14 cellular contexts compared by ENCODE assay signal in the genomic region with DNA sequence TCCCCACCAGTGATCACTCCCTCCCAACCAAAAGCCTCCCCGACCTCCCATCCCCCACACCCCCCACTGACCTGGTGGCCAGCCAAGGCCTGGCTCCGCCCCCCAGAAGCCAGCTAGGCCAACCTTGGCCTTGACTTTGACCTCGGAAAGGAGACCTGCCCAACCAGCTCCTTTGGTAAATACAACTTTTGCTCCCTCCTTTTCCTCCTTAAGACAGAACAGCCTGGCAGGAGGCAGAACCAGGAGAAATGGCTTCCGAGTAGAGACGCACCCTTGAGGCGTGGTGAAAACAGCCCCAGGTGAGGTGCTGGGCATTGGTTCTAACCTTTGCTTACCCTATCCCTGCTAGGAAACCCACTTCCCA. TPM values are rescaled to one million over a fixed set of nuclear protein-coding genes. Genes with fewer than 3 reads are reported as not detected.
DNase-seq lines count a peak whose midpoint lies in the region; ATAC-seq and TF ChIP-seq lines count a peak whose summit lies in the region.
"Had no signal": no experiment of that assay in that cellular context is flagged by ENCODE, and none has a peak within 500 bp of the region (broad histone marks: within the 10 kb centered on the region; RNA-seq: fewer than 3 reads in every experiment).

No MANE protein-coding gene starts in this region.

- in situ Hi-C loops in KBM-7 (cut with MboI; ENCODE audit: low pct_unique_long_range_greater_than_20kb, low sequenced_read_pairs), result no loop called here

- no peak for ATAC-seq in CD4-positive, alpha-beta T cell (ENCODE audit: poor library complexity)

- no peak overlapping the region for H3K4me3 Mint-ChIP-seq in CD4-positive, alpha-beta T cell
- H3K4me3 Mint-ChIP-seq in nephron progenitor cell, result no peak overlapping the region

- H3K9me3 Mint-ChIP-seq in CD4-positive, alpha-beta T cell, result no peaks in the 10 kb centered on the region
- no peaks in the 10 kb centered on the region for H3K9me3 Mint-ChIP-seq in nephron progenitor cell

- no peak overlapping the region for H3K27ac ChIP-seq in CD4-positive, alpha-beta T cell (ENCODE audit: low read depth, low read length)
- H3K27ac ChIP-seq: RWPE1 had no signal

- no peaks in the 10 kb centered on the region for H3K9me3 ChIP-seq in CD4-positive, alpha-beta T cell (ENCODE audit: control insufficient read depth, low read length)
- H3K9me3 ChIP-seq: heart right ventricle had no signal

- no peak for TF ChIP-seq CTCF in CD4-positive, alpha-beta T cell (IDR thresholded peaks at IDR 0.05)
- TF ChIP-seq CTCF in nephron progenitor cell (IDR thresholded peaks at IDR 0.05), result no peak

- intact Hi-C loops in CD4-positive, alpha-beta T cell (cut with DNase I, micrococcal nuclease), result no loop called here

- POLR2A ChIA-PET in CD4-positive, alpha-beta T cell (lab: Charles Lee), result no interaction called here

- no peaks in the 10 kb centered on the region for H3K36me3 Mint-ChIP-seq in CD4-positive, alpha-beta T cell (ENCODE audit: low read depth)
- no peaks in the 10 kb centered on the region for H3K36me3 Mint-ChIP-seq in nephron progenitor cell (ENCODE audit: low read depth)

- H3K4me1 Mint-ChIP-seq in CD4-positive, alpha-beta T cell (ENCODE audit: low read depth), result peaks cover 20% of the 10 kb centered on the region
- H3K4me1 Mint-ChIP-seq in nephron progenitor cell, result peaks cover 33% of the 10 kb centered on the region

- CTCF ChIA-PET in CD4-positive, alpha-beta T cell (lab: Charles Lee), result no interaction called here

- H3K27ac Mint-ChIP-seq in CD4-positive, alpha-beta T cell, result peak overlapping the region; percentile 67
- no peak overlapping the region for H3K27ac Mint-ChIP-seq in nephron progenitor cell

- no peak for DNase-seq in CD4-positive, alpha-beta T cell
- DNase-seq in M059J (ENCODE audit: low read depth), result peak; percentile 14
- peak; percentile 50 for DNase-seq in iPS DF 19.7 (ENCODE audit: low read depth, low spot score)
- DNase-seq in nephron progenitor cell, result peak; percentile 61
- no peak for DNase-seq in SKM-1 treated with dmso at 0.1 percent for 144 hours (lab: John Stamatoyannopoulos, UW; ENCODE audit: unreplicated experiment)
- DNase-seq in MV-4-11 (lab: John Stamatoyannopoulos, UW), result no peak
- DNase-seq in KBM-7, result no peak
- DNase-seq in stimulated activated CD4-positive, alpha-beta T cell treated with anti-CD3 and anti-CD28 coated beads, Interleukin-4, amount 100 ng/mL, for 24 hours, result no peak
- DNase-seq: activated CD4-positive, CD25-positive, alpha-beta regulatory T cell treated with anti-CD3 and anti-CD28 coated beads, Interleukin-2, amount 50 U/mL, for 72 hours; dermis blood vessel endothelial cell; NCI-H2081 treated with DMSO at 0.1 percent for 48 hours; occipital lobe had no signal

- H3K27me3 Mint-ChIP-seq in CD4-positive, alpha-beta T cell, result no peaks in the 10 kb centered on the region
- H3K27me3 Mint-ChIP-seq in nephron progenitor cell (ENCODE audit: low read depth, poor library complexity), result peaks cover 50% of the 10 kb centered on the region

- H3K27me3 ChIP-seq in CD4-positive, alpha-beta T cell (ENCODE audit: control insufficient read depth, insufficient read depth, low read length), result no peaks in the 10 kb centered on the region
- H3K27me3 ChIP-seq: heart right ventricle had no signal

RNA-seq across cellular contexts. Expression of gene PLEKHA7, which starts 27.0 kb away (rescaled TPM):
- total RNA-seq in CD4-positive, alpha-beta T cell, result 1 to 10 TPM; 4.5 to 4.8 TPM
- total RNA-seq in M059J (2014; rRNA removed; shearing (Covaris generic)), result 15.5 and 43.1 TPM in 2 replicates

Comparison
In these comparisons a context has a peak if more than half of its experiments do, and no peak if none do; other contexts are left out.
1. DNase-seq: peak in M059J (single experiment), iPS DF 19.7 (single experiment) and nephron progenitor cell (single experiment); none in CD4-positive, alpha-beta T cell (0 of 10), SKM-1 treated with dmso at 0.1 percent for 144 hours (single experiment), MV-4-11 (single experiment), KBM-7 (single experiment) and stimulated activated CD4-positive, alpha-beta T cell treated with anti-CD3 and anti-CD28 coated beads, Interleukin-4, amount 100 ng/mL, for 24 hours (single experiment).